Comparison of ENCODE assay signal across 24 cellular contexts in genomic region chr1:37701051-37701450, GRCh38.
"Had no signal": no experiment of that assay in that cellular context is flagged by ENCODE, and none has a peak within 500 bp of the region (broad histone marks: within the 10 kb centered on the region; RNA-seq: fewer than 3 reads in every experiment).

No MANE protein-coding gene starts in this region.

- ATAC-seq: activated CD4-positive, CD25-positive, alpha-beta regulatory T cell treated with anti-CD3 and anti-CD28 coated beads, Interleukin-2, amount 50 U/mL, for 24 hours; activated CD8-positive, alpha-beta T cell treated with anti-CD3 and anti-CD28 coated beads for 36 hours had no signal

- H3K4me2 ChIP-seq: SK-N-SH had no signal

- H3K27ac Mint-ChIP-seq: activated CD8-positive, alpha-beta T cell treated with anti-CD3 and anti-CD28 coated beads for 36 hours; activated naive CD8-positive, alpha-beta T cell; T-helper 2 cell treated with Interferon-gamma antibody and Interleukin-4, amounts not matched to agents 5 μg/mL and 100 μg/mL, for 36 hours had no signal

- H3K27me3 ChIP-seq: Peyer's patch, SJCRH30 had no signal

- H3K4me3 ChIP-seq: Peyer's patch, SJCRH30 had no signal

- H3K9me3 ChIP-seq: Peyer's patch, SJCRH30, SK-N-SH had no signal

- H3K4me1 ChIP-seq: SJCRH30 had no signal

- H3K27me3 Mint-ChIP-seq: activated CD8-positive, alpha-beta T cell treated with anti-CD3 and anti-CD28 coated beads for 36 hours; activated naive CD8-positive, alpha-beta T cell had no signal

- H3K27ac ChIP-seq: Peyer's patch, RWPE1, SJCRH30 had no signal

- H3K4me3 Mint-ChIP-seq: activated CD8-positive, alpha-beta T cell treated with anti-CD3 and anti-CD28 coated beads for 36 hours; activated naive CD8-positive, alpha-beta T cell; T-helper 2 cell treated with Interferon-gamma antibody and Interleukin-4, amounts not matched to agents 5 μg/mL and 100 μg/mL, for 36 hours had no signal

- H3K9ac ChIP-seq: SK-N-SH had no signal

- DNase-seq: activated CD4-positive, alpha-beta T cell treated with anti-CD3 and anti-CD28 coated beads for 4 hours; activated CD8-positive, alpha-beta memory T cell treated with anti-CD3 and anti-CD28 coated beads, Interleukin-2, amount 50 U/mL, for 4 hours; activated CD8-positive, alpha-beta T cell treated with anti-CD3 and anti-CD28 coated beads for 36 hours; activated effector memory CD4-positive, alpha-beta T cell treated with Interleukin-2 at 50 U/mL for 16 hours; activated naive CD4-positive, alpha-beta T cell; KG1; NCI-H1048; NCI-H146; NCI-H187 treated with DMSO at 0.1 percent for 48 hours; NCI-H2171 treated with DMSO at 0.1 percent for 48 hours; NCI-H345; NCI-H510A; NCI-H526 treated with DMSO at 0.1 percent for 48 hours; NCI-H82; OCI-M1; Peyer's patch; Right ventricle myocardium superior; SJCRH30; SK-N-SH; T-helper 1 cell had no signal

- H3K9me3 Mint-ChIP-seq: activated CD8-positive, alpha-beta T cell treated with anti-CD3 and anti-CD28 coated beads for 36 hours; T-helper 2 cell treated with Interferon-gamma antibody and Interleukin-4, amounts not matched to agents 5 μg/mL and 100 μg/mL, for 36 hours had no signal
